In the genomic region with DNA sequence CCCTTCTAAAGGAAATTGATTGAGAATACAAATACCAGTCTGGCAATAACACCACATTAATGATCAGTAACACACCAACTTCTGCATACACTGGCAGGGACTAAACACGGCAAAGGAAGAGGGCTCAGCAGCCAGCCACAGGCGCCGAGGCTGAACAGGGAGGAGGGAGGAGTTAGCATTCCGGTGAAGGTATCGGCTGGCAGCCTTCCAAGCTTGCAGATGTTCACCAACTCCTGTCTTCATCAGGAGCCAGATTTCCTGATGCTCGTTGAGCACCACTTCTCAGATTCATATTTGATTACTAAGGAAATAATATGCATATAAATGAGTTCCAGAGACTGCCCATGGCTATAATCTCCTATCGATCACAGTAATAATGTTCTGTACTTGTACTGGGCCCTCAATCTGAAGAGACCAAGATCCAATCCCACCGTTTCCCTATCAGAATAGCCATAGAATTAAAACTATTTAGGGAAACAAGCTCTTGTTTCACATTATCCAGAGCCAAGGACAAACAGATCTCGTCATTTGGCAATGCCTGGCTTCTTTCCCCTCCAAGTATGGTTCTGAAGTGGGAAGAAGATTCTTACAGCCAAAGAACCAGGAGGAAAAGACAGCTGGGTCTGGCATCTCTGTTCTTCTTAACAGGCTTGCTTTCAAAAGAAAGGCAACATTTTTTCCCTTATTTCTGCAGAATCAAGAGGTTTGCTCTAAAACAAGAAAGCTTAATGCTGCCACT, we compare ENCODE assay signal across 1 cellular context.
TF ChIP-seq lines count a peak whose summit lies in the region.

No MANE protein-coding gene starts in this region.

TF ChIP-seq in WTC11, 78 proteins besides CTCF, POLR2A, EP300 and RAD21 (continued from another document):
- no peak for TF ChIP-seq ARID4B (CRISPR knock-in tag; IDR thresholded peaks at IDR 0.05; ENCODE audit: borderline replicate concordance)
- TF ChIP-seq ELF4 (CRISPR knock-in tag; IDR thresholded peaks at IDR 0.05; ENCODE audit: low read depth), result no peak
- TF ChIP-seq NFYB (CRISPR knock-in tag; conservative IDR thresholded peaks at IDR 0.05; ENCODE audit: low read depth), result no peak
- TF ChIP-seq ETV6 (CRISPR knock-in tag; IDR thresholded peaks at IDR 0.05), result no peak
- TF ChIP-seq USF2 (CRISPR knock-in tag; IDR thresholded peaks at IDR 0.05), result no peak
- TF ChIP-seq NR3C1 (CRISPR knock-in tag; conservative IDR thresholded peaks at IDR 0.05; ENCODE audit: low read depth), result no peak
- TF ChIP-seq EMX1 (CRISPR knock-in tag; IDR thresholded peaks at IDR 0.05), result no peak
- no peak for TF ChIP-seq NR2C2 (CRISPR knock-in tag; IDR thresholded peaks at IDR 0.05)
- no peak for TF ChIP-seq TCF7 (CRISPR knock-in tag; IDR thresholded peaks at IDR 0.05; ENCODE audit: low read depth)
